Comparison of ENCODE assay signal across 1 cellular context in genomic region chr5:76617675-76618074, GRCh38.
TF ChIP-seq lines count a peak whose summit lies in the region.

No MANE protein-coding gene starts in this region.

TF ChIP-seq in IMR-90, 13 proteins besides CTCF, POLR2A, EP300 and RAD21:
- TF ChIP-seq CEBPB (IDR thresholded peaks at IDR 0.05; ENCODE audit: low read depth, low read length) (peak; percentile 79), NFE2L2 (IDR thresholded peaks at IDR 0.05; ENCODE audit: low read depth, low read length) (no peak), RCOR1 (IDR thresholded peaks at IDR 0.05; ENCODE audit: insufficient replicate concordance, low read length) (peak; percentile 79)
